ENCODE assay signal across 8 cellular contexts in the genomic region with DNA sequence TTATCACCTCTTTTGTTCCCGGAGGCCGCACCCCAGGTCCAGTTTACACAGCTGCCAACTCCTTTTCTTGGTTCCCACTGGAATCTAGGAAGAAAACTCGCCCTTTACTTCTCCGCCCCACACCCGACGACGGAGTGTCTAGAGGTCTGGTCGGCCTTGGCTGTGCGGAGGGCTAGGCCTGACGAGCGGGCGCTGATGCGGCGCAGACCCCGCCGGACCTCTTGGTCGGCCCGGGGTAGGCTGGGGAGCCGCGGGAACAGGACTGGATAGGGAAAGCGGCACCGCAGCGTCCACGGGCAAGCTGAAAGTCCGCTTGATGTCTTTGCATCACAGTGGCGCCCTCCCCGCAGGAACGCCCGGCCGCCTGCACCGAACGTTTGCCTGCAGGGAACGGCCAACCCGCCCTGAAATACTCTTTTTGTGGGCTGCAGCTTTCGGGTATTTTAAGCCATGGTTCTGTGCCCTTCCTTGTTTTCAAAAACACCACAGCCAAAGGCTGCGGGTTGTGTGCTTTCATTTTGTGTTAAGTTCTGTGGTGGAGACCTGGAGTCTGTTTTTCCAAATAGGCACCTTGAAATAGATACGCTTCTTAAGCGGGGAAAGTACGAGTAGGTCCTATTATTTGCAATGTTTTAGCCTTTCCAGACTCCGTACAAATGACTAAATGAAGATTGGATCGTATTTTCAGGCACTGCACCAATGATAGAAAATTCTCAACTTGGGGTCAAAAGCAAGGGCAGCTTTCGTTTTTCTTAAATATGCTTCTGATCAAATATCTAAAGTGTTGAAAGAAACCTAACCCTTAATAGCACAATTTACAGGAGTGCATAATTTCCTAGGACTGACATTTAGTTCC. TPM values are rescaled to one million over a fixed set of nuclear protein-coding genes. Genes with fewer than 3 reads are reported as not detected.
A peak's percentile ranks its signal among the peaks of the same experiment; 100 is the strongest.
DNase-seq lines count a peak whose midpoint lies in the region; ATAC-seq, FAIRE-seq and TF ChIP-seq lines count a peak whose summit lies in the region.

No MANE protein-coding gene starts in this region.

- H3K4me2 ChIP-seq in OCI-LY3 (ENCODE audit: low read length), result peak overlapping the region; percentile 83

- DNase-seq in BE2C (peak; percentile 55), glomerular endothelial cell (ENCODE audit: extremely low read depth, low read depth, low spot score) (peak; percentile 10), urothelium cell line (ENCODE audit: low spot score) (peak; percentile 40)
- DNase-seq in activated naive CD4-positive, alpha-beta T cell treated with Interleukin-2 at 50 U/mL for 16 hours, result peak; percentile 50

- peaks cover 56% of the 10 kb centered on the region for H3K79me2 ChIP-seq in OCI-LY3 (ENCODE audit: low read length)

- H3K9ac ChIP-seq in OCI-LY3 (ENCODE audit: low read length), result peak overlapping the region; percentile 91

- H3K4me1 ChIP-seq in BE2C (no peaks in the 10 kb centered on the region), OCI-LY3 (ENCODE audit: low read length) (peaks cover 11% of the 10 kb centered on the region), neutrophil (ENCODE audit: control insufficient read depth in 1 of 2, insufficient read depth in 1 of 2, low read depth in 1 of 2, low read length in 1 of 2) (peaks cover 38 to 40% of the 10 kb centered on the region in 2 experiments)

- peak; percentile 7 for ATAC-seq in GM19043 (IDR thresholded peaks at IDR 0.05; ENCODE audit: low read depth, unreplicated experiment)
- peak; percentile 22 for ATAC-seq in HG03196 (IDR thresholded peaks at IDR 0.05; ENCODE audit: unreplicated experiment)

- H3K27me3 ChIP-seq in BE2C (no peaks in the 10 kb centered on the region), OCI-LY3 (ENCODE audit: low read depth, low read length) (no peaks in the 10 kb centered on the region), neutrophil (no peaks in the 10 kb centered on the region)

- H3K27ac ChIP-seq in OCI-LY3 (ENCODE audit: low read length) (peak overlapping the region; percentile 85), neutrophil (peak overlapping the region; percentile 87)

- FAIRE-seq in urothelium cell line (lab: Jason Lieb, UNC), result no peak

- peak overlapping the region; percentile 70 for H2AFZ ChIP-seq in OCI-LY3 (ENCODE audit: low read depth, low read length)

- TF ChIP-seq CTCF in BE2C (IDR thresholded peaks at IDR 0.05; ENCODE audit: low read depth, low read length), result no peak
- TF ChIP-seq CTCF in OCI-LY3 (IDR thresholded peaks at IDR 0.05; ENCODE audit: low read depth, low read length), result no peak
- no peak for TF ChIP-seq CTCF in neutrophil (IDR thresholded peaks at IDR 0.05)

- H4K20me1 ChIP-seq in OCI-LY3 (ENCODE audit: insufficient read depth, low read length), result no peaks in the 10 kb centered on the region

- H3K9me3 ChIP-seq in BE2C, result no peaks in the 10 kb centered on the region
- no peaks in the 10 kb centered on the region for H3K9me3 ChIP-seq in OCI-LY3 (ENCODE audit: insufficient read depth, low read length)
- H3K9me3 ChIP-seq in neutrophil, result no peaks in the 10 kb centered on the region

- peak overlapping the region; percentile 90 for H3K4me3 ChIP-seq in BE2C (ENCODE audit: low read depth, low read length)
- H3K4me3 ChIP-seq in OCI-LY3 (ENCODE audit: low read length), result peak overlapping the region; percentile 90
- peak overlapping the region; percentile 83 to 87 for H3K4me3 ChIP-seq in neutrophil (ENCODE audit: low read depth in 1 of 2, low read length in 1 of 2)

- H3K36me3 ChIP-seq in BE2C, result peaks cover 21% of the 10 kb centered on the region
- peaks cover 17% of the 10 kb centered on the region for H3K36me3 ChIP-seq in OCI-LY3 (replicated peaks; ENCODE audit: low read depth, low read length)
- peaks cover 22% of the 10 kb centered on the region for H3K36me3 ChIP-seq in neutrophil

RNA-seq across cellular contexts. Expression of gene ZBED5, which starts 0.9 kb away (rescaled TPM):
- polyA plus RNA-seq in BE2C (2012; ENCODE audit: insufficient read depth, insufficient read length, low read depth), result 37.5 TPM
- total RNA-seq in glomerular endothelial cell, result 18.1 and 21.2 TPM in 2 replicates

RNA-seq across cellular contexts. Expression of gene EIF4G2, which starts 50.0 kb away (rescaled TPM):
- polyA plus RNA-seq in BE2C (2012; ENCODE audit: insufficient read depth, insufficient read length, low read depth), result 461 TPM
- 611 and 682 TPM in 2 replicates for total RNA-seq in glomerular endothelial cell

Comparison
In these comparisons a context has a peak if more than half of its experiments do, and no peak if none do; other contexts are left out.
1. Peak in every context shown above with its lines: DNase-seq, ATAC-seq, H3K4me3 ChIP-seq and H3K27ac ChIP-seq.